In the genomic region with DNA sequence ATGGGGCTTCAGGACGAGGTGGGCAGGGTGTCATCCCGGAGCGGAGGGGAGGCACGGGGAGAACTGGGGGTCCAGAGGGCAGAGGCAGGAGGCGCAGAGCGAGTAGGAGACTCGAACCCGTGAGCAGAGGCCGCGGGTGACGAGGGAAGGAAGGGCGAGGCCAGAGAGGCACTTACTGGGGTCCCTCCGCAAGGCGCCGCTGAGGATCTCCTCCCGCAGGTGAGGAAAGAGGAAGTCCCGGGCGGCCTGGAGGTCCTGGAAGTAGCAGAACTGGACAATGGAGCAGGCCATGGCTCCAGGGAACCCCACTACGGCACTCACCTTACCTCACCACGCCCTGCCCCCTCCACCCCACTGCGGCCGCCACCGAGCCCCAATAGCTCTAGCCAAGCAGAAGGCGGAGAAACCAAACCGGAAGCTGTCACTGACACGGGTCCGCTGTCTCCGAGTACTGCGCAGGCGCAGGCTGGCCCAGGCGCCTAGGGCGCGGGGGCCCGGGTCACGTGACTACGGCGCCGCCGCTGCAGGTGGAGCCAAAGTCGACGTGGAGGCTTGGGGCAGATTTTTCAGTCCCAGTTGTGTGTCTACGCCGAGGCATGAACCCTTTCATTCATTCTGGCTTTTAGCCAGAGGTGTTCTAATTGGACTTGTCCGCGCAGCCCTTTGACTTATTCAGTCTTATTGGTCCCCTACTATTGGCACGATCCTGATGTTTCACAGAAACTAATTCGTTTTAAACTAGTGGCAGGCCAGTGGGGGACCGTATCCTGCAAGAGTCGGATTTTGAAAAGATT, we compare ENCODE assay signal across 1 cellular context.
TF ChIP-seq lines count a peak whose summit lies in the region.

A gene with protein sequence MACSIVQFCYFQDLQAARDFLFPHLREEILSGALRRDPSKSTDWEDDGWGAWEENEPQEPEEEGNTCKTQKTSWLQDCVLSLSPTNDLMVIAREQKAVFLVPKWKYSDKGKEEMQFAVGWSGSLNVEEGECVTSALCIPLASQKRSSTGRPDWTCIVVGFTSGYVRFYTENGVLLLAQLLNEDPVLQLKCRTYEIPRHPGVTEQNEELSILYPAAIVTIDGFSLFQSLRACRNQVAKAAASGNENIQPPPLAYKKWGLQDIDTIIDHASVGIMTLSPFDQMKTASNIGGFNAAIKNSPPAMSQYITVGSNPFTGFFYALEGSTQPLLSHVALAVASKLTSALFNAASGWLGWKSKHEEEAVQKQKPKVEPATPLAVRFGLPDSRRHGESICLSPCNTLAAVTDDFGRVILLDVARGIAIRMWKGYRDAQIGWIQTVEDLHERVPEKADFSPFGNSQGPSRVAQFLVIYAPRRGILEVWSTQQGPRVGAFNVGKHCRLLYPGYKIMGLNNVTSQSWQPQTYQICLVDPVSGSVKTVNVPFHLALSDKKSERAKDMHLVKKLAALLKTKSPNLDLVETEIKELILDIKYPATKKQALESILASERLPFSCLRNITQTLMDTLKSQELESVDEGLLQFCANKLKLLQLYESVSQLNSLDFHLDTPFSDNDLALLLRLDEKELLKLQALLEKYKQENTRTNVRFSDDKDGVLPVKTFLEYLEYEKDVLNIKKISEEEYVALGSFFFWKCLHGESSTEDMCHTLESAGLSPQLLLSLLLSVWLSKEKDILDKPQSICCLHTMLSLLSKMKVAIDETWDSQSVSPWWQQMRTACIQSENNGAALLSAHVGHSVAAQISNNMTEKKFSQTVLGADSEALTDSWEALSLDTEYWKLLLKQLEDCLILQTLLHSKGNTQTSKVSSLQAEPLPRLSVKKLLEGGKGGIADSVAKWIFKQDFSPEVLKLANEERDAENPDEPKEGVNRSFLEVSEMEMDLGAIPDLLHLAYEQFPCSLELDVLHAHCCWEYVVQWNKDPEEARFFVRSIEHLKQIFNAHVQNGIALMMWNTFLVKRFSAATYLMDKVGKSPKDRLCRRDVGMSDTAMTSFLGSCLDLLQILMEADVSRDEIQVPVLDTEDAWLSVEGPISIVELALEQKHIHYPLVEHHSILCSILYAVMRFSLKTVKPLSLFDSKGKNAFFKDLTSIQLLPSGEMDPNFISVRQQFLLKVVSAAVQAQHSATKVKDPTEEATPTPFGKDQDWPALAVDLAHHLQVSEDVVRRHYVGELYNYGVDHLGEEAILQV (N-terminal part only) (minus strand): TSS at position 407 of the 794 bp plus-strand sequence. CDS start 116 bp downstream, at position 291.

TF ChIP-seq in K562, 482 proteins besides CTCF, POLR2A, EP300 and RAD21 (continued from another document and continues in another):
- TF ChIP-seq, protein P1, sequence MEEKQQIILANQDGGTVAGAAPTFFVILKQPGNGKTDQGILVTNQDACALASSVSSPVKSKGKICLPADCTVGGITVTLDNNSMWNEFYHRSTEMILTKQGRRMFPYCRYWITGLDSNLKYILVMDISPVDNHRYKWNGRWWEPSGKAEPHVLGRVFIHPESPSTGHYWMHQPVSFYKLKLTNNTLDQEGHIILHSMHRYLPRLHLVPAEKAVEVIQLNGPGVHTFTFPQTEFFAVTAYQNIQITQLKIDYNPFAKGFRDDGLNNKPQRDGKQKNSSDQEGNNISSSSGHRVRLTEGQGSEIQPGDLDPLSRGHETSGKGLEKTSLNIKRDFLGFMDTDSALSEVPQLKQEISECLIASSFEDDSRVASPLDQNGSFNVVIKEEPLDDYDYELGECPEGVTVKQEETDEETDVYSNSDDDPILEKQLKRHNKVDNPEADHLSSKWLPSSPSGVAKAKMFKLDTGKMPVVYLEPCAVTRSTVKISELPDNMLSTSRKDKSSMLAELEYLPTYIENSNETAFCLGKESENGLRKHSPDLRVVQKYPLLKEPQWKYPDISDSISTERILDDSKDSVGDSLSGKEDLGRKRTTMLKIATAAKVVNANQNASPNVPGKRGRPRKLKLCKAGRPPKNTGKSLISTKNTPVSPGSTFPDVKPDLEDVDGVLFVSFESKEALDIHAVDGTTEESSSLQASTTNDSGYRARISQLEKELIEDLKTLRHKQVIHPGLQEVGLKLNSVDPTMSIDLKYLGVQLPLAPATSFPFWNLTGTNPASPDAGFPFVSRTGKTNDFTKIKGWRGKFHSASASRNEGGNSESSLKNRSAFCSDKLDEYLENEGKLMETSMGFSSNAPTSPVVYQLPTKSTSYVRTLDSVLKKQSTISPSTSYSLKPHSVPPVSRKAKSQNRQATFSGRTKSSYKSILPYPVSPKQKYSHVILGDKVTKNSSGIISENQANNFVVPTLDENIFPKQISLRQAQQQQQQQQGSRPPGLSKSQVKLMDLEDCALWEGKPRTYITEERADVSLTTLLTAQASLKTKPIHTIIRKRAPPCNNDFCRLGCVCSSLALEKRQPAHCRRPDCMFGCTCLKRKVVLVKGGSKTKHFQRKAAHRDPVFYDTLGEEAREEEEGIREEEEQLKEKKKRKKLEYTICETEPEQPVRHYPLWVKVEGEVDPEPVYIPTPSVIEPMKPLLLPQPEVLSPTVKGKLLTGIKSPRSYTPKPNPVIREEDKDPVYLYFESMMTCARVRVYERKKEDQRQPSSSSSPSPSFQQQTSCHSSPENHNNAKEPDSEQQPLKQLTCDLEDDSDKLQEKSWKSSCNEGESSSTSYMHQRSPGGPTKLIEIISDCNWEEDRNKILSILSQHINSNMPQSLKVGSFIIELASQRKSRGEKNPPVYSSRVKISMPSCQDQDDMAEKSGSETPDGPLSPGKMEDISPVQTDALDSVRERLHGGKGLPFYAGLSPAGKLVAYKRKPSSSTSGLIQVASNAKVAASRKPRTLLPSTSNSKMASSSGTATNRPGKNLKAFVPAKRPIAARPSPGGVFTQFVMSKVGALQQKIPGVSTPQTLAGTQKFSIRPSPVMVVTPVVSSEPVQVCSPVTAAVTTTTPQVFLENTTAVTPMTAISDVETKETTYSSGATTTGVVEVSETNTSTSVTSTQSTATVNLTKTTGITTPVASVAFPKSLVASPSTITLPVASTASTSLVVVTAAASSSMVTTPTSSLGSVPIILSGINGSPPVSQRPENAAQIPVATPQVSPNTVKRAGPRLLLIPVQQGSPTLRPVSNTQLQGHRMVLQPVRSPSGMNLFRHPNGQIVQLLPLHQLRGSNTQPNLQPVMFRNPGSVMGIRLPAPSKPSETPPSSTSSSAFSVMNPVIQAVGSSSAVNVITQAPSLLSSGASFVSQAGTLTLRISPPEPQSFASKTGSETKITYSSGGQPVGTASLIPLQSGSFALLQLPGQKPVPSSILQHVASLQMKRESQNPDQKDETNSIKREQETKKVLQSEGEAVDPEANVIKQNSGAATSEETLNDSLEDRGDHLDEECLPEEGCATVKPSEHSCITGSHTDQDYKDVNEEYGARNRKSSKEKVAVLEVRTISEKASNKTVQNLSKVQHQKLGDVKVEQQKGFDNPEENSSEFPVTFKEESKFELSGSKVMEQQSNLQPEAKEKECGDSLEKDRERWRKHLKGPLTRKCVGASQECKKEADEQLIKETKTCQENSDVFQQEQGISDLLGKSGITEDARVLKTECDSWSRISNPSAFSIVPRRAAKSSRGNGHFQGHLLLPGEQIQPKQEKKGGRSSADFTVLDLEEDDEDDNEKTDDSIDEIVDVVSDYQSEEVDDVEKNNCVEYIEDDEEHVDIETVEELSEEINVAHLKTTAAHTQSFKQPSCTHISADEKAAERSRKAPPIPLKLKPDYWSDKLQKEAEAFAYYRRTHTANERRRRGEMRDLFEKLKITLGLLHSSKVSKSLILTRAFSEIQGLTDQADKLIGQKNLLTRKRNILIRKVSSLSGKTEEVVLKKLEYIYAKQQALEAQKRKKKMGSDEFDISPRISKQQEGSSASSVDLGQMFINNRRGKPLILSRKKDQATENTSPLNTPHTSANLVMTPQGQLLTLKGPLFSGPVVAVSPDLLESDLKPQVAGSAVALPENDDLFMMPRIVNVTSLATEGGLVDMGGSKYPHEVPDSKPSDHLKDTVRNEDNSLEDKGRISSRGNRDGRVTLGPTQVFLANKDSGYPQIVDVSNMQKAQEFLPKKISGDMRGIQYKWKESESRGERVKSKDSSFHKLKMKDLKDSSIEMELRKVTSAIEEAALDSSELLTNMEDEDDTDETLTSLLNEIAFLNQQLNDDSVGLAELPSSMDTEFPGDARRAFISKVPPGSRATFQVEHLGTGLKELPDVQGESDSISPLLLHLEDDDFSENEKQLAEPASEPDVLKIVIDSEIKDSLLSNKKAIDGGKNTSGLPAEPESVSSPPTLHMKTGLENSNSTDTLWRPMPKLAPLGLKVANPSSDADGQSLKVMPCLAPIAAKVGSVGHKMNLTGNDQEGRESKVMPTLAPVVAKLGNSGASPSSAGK (IDR thresholded peaks at IDR 0.05) = peak; percentile 100
- TF ChIP-seq PKNOX1 (IDR thresholded peaks at IDR 0.05) (peak; percentile 86), E2F6 (IDR thresholded peaks at IDR 0.05; ENCODE audit: borderline replicate concordance in 1 of 2, extremely low read depth in 1 of 2, insufficient read depth in 1 of 2, insufficient read length in 1 of 2, low read depth in 1 of 2, low read length in 1 of 2, poor library complexity in 1 of 2, severe bottlenecking in 1 of 2) (peak; percentile 99 to 100), ZKSCAN8 (CRISPR knock-in tag; IDR thresholded peaks at IDR 0.05) (peak; percentile 84; the same call in 1 of the 2 replicates), CHD1 (IDR thresholded peaks at IDR 0.05; ENCODE audit: low read length) (peak; percentile 6), ZFP36 (IDR thresholded peaks at IDR 0.05; ENCODE audit: low read depth, low read length, partially characterized antibody) (no peak), ELF4 (CRISPR knock-in tag; IDR thresholded peaks at IDR 0.05) (0 out of 2 replicates have a peak, but pooled peaks have one; percentile 5), ZNF76 (CRISPR knock-in tag; IDR thresholded peaks at IDR 0.05; ENCODE audit: borderline replicate concordance) (no peak), KDM1A (IDR thresholded peaks at IDR 0.05) (peak in 1 of 2 experiments; percentile 14; a peak in 1 of 4 replicates), ZC3H8 (IDR thresholded peaks at IDR 0.05) (no peak), SETDB1 (IDR thresholded peaks at IDR 0.05; ENCODE audit: low read length) (peak; percentile 60), NR2F6 (CRISPR knock-in tag; IDR thresholded peaks at IDR 0.05) (0 out of 2 replicates have a peak, but pooled peaks have one; percentile 21), TBL1XR1 (IDR thresholded peaks at IDR 0.05; ENCODE audit: low read length in 2 of 2) (no peak; a peak in 1 of 4 replicates), DMBX1 (CRISPR knock-in tag; IDR thresholded peaks at IDR 0.05; ENCODE audit: borderline replicate concordance) (peak; percentile 78), ARID4B (CRISPR knock-in tag; IDR thresholded peaks at IDR 0.05) (0 out of 2 replicates have a peak, but pooled peaks have one; percentile 22)
- TF ChIP-seq, protein P2, sequence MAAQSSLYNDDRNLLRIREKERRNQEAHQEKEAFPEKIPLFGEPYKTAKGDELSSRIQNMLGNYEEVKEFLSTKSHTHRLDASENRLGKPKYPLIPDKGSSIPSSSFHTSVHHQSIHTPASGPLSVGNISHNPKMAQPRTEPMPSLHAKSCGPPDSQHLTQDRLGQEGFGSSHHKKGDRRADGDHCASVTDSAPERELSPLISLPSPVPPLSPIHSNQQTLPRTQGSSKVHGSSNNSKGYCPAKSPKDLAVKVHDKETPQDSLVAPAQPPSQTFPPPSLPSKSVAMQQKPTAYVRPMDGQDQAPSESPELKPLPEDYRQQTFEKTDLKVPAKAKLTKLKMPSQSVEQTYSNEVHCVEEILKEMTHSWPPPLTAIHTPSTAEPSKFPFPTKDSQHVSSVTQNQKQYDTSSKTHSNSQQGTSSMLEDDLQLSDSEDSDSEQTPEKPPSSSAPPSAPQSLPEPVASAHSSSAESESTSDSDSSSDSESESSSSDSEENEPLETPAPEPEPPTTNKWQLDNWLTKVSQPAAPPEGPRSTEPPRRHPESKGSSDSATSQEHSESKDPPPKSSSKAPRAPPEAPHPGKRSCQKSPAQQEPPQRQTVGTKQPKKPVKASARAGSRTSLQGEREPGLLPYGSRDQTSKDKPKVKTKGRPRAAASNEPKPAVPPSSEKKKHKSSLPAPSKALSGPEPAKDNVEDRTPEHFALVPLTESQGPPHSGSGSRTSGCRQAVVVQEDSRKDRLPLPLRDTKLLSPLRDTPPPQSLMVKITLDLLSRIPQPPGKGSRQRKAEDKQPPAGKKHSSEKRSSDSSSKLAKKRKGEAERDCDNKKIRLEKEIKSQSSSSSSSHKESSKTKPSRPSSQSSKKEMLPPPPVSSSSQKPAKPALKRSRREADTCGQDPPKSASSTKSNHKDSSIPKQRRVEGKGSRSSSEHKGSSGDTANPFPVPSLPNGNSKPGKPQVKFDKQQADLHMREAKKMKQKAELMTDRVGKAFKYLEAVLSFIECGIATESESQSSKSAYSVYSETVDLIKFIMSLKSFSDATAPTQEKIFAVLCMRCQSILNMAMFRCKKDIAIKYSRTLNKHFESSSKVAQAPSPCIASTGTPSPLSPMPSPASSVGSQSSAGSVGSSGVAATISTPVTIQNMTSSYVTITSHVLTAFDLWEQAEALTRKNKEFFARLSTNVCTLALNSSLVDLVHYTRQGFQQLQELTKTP (IDR thresholded peaks at IDR 0.05; ENCODE audit: low read depth in 1 of 2, partially characterized antibody in 2 of 2) = peak; percentile 13 to 31
